Comparison of ENCODE assay signal across 8 cellular contexts in genomic region chr20:19757973-19758887, GRCh38. TPM values are rescaled to one million over a fixed set of nuclear protein-coding genes. Genes with fewer than 3 reads are reported as not detected.
DNase-seq lines count a peak whose midpoint lies in the region; ATAC-seq, FAIRE-seq and TF ChIP-seq lines count a peak whose summit lies in the region.

RIN2 (plus strand) TSS chr20:19758258; CDS start chr20:19889602, 131,344 bp downstream.

- H3K27me3 ChIP-seq in right cardiac atrium (ENCODE audit: control insufficient read depth, insufficient read depth) (no peaks in the 10 kb centered on the region), pancreas (no peaks in the 10 kb centered on the region)

- intact Hi-C loops in right cardiac atrium (cut with DNase I) (loop anchor here in 2 of 4 donors (2.0 to 5.0 kb wide), 2 partner anchors 65 to 66 kb away; no protein-coding TSS in a partner anchor), pancreas (cut with DNase I) (no loop called here)

- H3K9me3 ChIP-seq in right cardiac atrium (ENCODE audit: control insufficient read depth, low read length) (no peaks in the 10 kb centered on the region), pancreas (no peaks in the 10 kb centered on the region)

- no peak for TF ChIP-seq CTCF in pancreas (IDR thresholded peaks at IDR 0.05)

- WGBS in right cardiac atrium = under 1% methylated on average over 64 of the region's 64 CpGs
- 2 to 3% methylated on average over 61 to 64 of the region's 64 CpGs for WGBS in pancreas, 2 donors

- no peaks in the 10 kb centered on the region for H3K36me3 Mint-ChIP-seq in activated CD4-positive, alpha-beta T cell treated with anti-CD3 and anti-CD28 coated beads, Interleukin-2, amount 10 ng/mL, durations not matched to agents 7 days and 5 days (ENCODE audit: low read depth)

- H3K4me1 Mint-ChIP-seq in activated CD4-positive, alpha-beta T cell treated with anti-CD3 and anti-CD28 coated beads, Interleukin-2, amount 10 ng/mL, durations not matched to agents 7 days and 5 days = peaks cover 6% of the 10 kb centered on the region

- CTCF ChIA-PET in activated CD4-positive, alpha-beta T cell treated with anti-CD3 and anti-CD28 coated beads, Interleukin-2, amount 10 ng/mL, durations not matched to agents 7 days and 5 days (lab: Charles Lee) = no interaction called here

- no peak within 1 kb of the TSS for H3K27ac Mint-ChIP-seq in activated CD4-positive, alpha-beta T cell treated with anti-CD3 and anti-CD28 coated beads, Interleukin-2, amount 10 ng/mL, durations not matched to agents 7 days and 5 days

- FAIRE-seq in pancreas (lab: Jason Lieb, UNC) = no peak

- no peak within 1 kb of the TSS for H3K4me3 Mint-ChIP-seq in activated CD4-positive, alpha-beta T cell treated with anti-CD3 and anti-CD28 coated beads, Interleukin-2, amount 10 ng/mL, durations not matched to agents 7 days and 5 days

- H3K4me1 ChIP-seq in right cardiac atrium (ENCODE audit: control insufficient read depth, insufficient read depth, low read length) (peaks cover 14% of the 10 kb centered on the region), pancreas (peaks cover 0 to 19% (median 4%) of the 10 kb centered on the region in 3 donors)

- peak; percentile 7 to 11 for DNase-seq in activated CD4-positive, alpha-beta T cell treated with anti-CD3 and anti-CD28 coated beads, Interleukin-2, amount 50 U/mL, for 48 hours
- no peak for DNase-seq in activated CD4-positive, alpha-beta T cell treated with anti-CD3 and anti-CD28 coated beads, Interleukin-2, amount 10 ng/mL, durations not matched to agents 7 days and 5 days
- DNase-seq in NCI-H2227 treated with DMSO at 0.1 percent for 48 hours (lab: John Stamatoyannopoulos, UW) (peak; percentile 83), astrocyte of the hippocampus (ENCODE audit: low read depth, low spot score) (peak; percentile 95), right cardiac atrium (peak; percentile 92 to 97 (median 96)), pancreas (peak; percentile 87 to 94 (median 91)), SKM-1 treated with dmso at 0.1 percent for 144 hours (lab: John Stamatoyannopoulos, UW; ENCODE audit: unreplicated experiment) (no peak)

- POLR2A ChIA-PET in activated CD4-positive, alpha-beta T cell treated with anti-CD3 and anti-CD28 coated beads, Interleukin-2, amount 10 ng/mL, durations not matched to agents 7 days and 5 days (lab: Charles Lee) = no interaction called here

- peak; percentile 91 to 92 for ATAC-seq in right cardiac atrium
- peak; percentile 83 to 89 (median 84) for ATAC-seq in pancreas
- ATAC-seq in GM18520 (IDR thresholded peaks at IDR 0.05; ENCODE audit: unreplicated experiment) = no peak

- no peaks in the 10 kb centered on the region for H3K36me3 ChIP-seq in pancreas

- peaks cover 56% of the 10 kb centered on the region for H3K27me3 Mint-ChIP-seq in activated CD4-positive, alpha-beta T cell treated with anti-CD3 and anti-CD28 coated beads, Interleukin-2, amount 10 ng/mL, durations not matched to agents 7 days and 5 days

- H3K27ac ChIP-seq in right cardiac atrium (ENCODE audit: low read length) = peak within 1 kb of the TSS; percentile 97
- peak within 1 kb of the TSS; percentile 55 to 96 (median 88) for H3K27ac ChIP-seq in pancreas

- H3K4me3 ChIP-seq in right cardiac atrium (ENCODE audit: low read length) = peak within 1 kb of the TSS; percentile 88
- H3K4me3 ChIP-seq in pancreas = peak within 1 kb of the TSS; percentile 49 to 62 (median 56)

- H3K9me3 Mint-ChIP-seq in activated CD4-positive, alpha-beta T cell treated with anti-CD3 and anti-CD28 coated beads, Interleukin-2, amount 10 ng/mL, durations not matched to agents 7 days and 5 days = no peaks in the 10 kb centered on the region

RNA-seq across cellular contexts. Expression of gene RIN2, which starts in this region (rescaled TPM):
- not detected for total RNA-seq in activated CD4-positive, alpha-beta T cell treated with anti-CD3 and anti-CD28 coated beads, Interleukin-2, amount 10 ng/mL, durations not matched to agents 7 days and 5 days
- total RNA-seq in right cardiac atrium = 10 to 100 TPM; 47.8 to 70.9 (median 60.3) TPM
- 16.8 TPM for polyA plus RNA-seq in right cardiac atrium
- 10 to 100 TPM; 17.3 to 42.6 (median 21.6) TPM for total RNA-seq in pancreas
- polyA plus RNA-seq in pancreas = 10 to 100 TPM; 10.2 to 24.3 TPM

Comparison
In these comparisons a context has a peak if more than half of its experiments do, and no peak if none do; other contexts are left out.
1. RNA of gene RIN2 (total RNA-seq): 47.8 to 70.9 TPM in right cardiac atrium and 17.3 to 42.6 TPM in pancreas; not detected in activated CD4-positive, alpha-beta T cell treated with anti-CD3 and anti-CD28 coated beads, Interleukin-2, amount 10 ng/mL, durations not matched to agents 7 days and 5 days; every median in the first group is over 10 times any median in the second.
2. DNase-seq: peak in activated CD4-positive, alpha-beta T cell treated with anti-CD3 and anti-CD28 coated beads, Interleukin-2, amount 50 U/mL, for 48 hours (2 of 2), NCI-H2227 treated with DMSO at 0.1 percent for 48 hours (single experiment), astrocyte of the hippocampus (single experiment), right cardiac atrium (3 of 3) and pancreas (6 of 6); none in activated CD4-positive, alpha-beta T cell treated with anti-CD3 and anti-CD28 coated beads, Interleukin-2, amount 10 ng/mL, durations not matched to agents 7 days and 5 days (single experiment) and SKM-1 treated with dmso at 0.1 percent for 144 hours (single experiment).